13 cellular contexts compared by ENCODE assay signal in genomic region chr12:51076235-51076930, GRCh38. TPM values are rescaled to one million over a fixed set of nuclear protein-coding genes. Genes with fewer than 3 reads are reported as not detected.
DNase-seq lines count a peak whose midpoint lies in the region; ATAC-seq and TF ChIP-seq lines count a peak whose summit lies in the region.
"Had no signal": no experiment of that assay in that cellular context is flagged by ENCODE, and none has a peak within 500 bp of the region (broad histone marks: within the 10 kb centered on the region; RNA-seq: fewer than 3 reads in every experiment).

No MANE protein-coding gene starts in this region.

- peaks cover 33% of the 10 kb centered on the region for H3K4me1 Mint-ChIP-seq in activated CD4-positive, alpha-beta T cell treated with anti-CD3 and anti-CD28 coated beads for 36 hours
- peaks cover 37 to 44% (median 37%) of the 10 kb centered on the region in 3 donors for H3K4me1 Mint-ChIP-seq in T-cell

- H3K9me3 Mint-ChIP-seq in activated CD4-positive, alpha-beta T cell treated with anti-CD3 and anti-CD28 coated beads for 36 hours (ENCODE audit: low read depth) = no peaks in the 10 kb centered on the region
- no peaks in the 10 kb centered on the region for H3K9me3 Mint-ChIP-seq in T-cell

- POLR2A ChIA-PET in activated CD4-positive, alpha-beta T cell treated with anti-CD3 and anti-CD28 coated beads for 36 hours (lab: Charles Lee) = interaction anchor here (0.6 to 0.8 kb wide), 3 partner anchors 42 to 770 kb away, joined by 3 to 4 read pairs (median 3); partner anchors contain the start of gene GALNT6
- POLR2A ChIA-PET in T-cell (lab: Charles Lee) = interaction anchor here (0.6 to 0.7 kb wide), 2 partner anchors 55 to 897 kb away, joined by 3 to 8 read pairs; no protein-coding TSS in a partner anchor

- peaks cover 3% of the 10 kb centered on the region for H3F3A ChIP-seq in smooth muscle cell (ENCODE audit: low read depth)

- peak overlapping the region; percentile 82 for H3K27ac Mint-ChIP-seq in activated CD4-positive, alpha-beta T cell treated with anti-CD3 and anti-CD28 coated beads for 36 hours
- peak overlapping the region; percentile 29 to 82 for H3K27ac Mint-ChIP-seq in T-cell

- no peaks in the 10 kb centered on the region for H3K27me3 Mint-ChIP-seq in activated CD4-positive, alpha-beta T cell treated with anti-CD3 and anti-CD28 coated beads for 36 hours
- H3K27me3 Mint-ChIP-seq in T-cell = no peaks in the 10 kb centered on the region

- TF ChIP-seq CTCF in dorsolateral prefrontal cortex (IDR thresholded peaks at IDR 0.05 in 54 of 56, conservative IDR thresholded peaks at IDR 0.05 in 2 of 56; ENCODE audit: low read depth in 1 of 56, partially characterized antibody in 56 of 56) (no peak), smooth muscle cell (IDR thresholded peaks at IDR 0.05; ENCODE audit: borderline replicate concordance, insufficient read depth, poor library complexity, severe bottlenecking) (no peak)

- DNase-seq in activated CD4-positive, alpha-beta T cell treated with anti-CD3 and anti-CD28 coated beads for 36 hours = peak; percentile 58
- DNase-seq in activated CD4-positive, alpha-beta T cell treated with anti-CD3 and anti-CD28 coated beads for 1 hour = no peak
- peak in 1 of 34 experiments; percentile 3 for DNase-seq in T-cell
- DNase-seq in dorsolateral prefrontal cortex = peak in 3 of 10 donors; percentile 26 to 47 (median 38)
- DNase-seq in smooth muscle cell (lab: John Stamatoyannopoulos, UW; ENCODE audit: unreplicated experiment) = no peak
- DNase-seq in G401 (ENCODE audit: low spot score) = no peak
- DNase-seq: DMS 273 treated with DMSO at 0.1 percent for 48 hours, GOT3, hippocampal formation, SK-N-SH had no signal

- WGBS in smooth muscle cell (ENCODE audit: low lambda C conversion rate) = 55% methylated on average over 10 of the region's 10 CpGs

- no peak overlapping the region for H3K4me3 Mint-ChIP-seq in activated CD4-positive, alpha-beta T cell treated with anti-CD3 and anti-CD28 coated beads for 36 hours
- no peak overlapping the region for H3K4me3 Mint-ChIP-seq in T-cell

- peaks cover 77% of the 10 kb centered on the region for H3K79me2 ChIP-seq in smooth muscle cell (ENCODE audit: low read depth)

- H3K36me3 Mint-ChIP-seq in activated CD4-positive, alpha-beta T cell treated with anti-CD3 and anti-CD28 coated beads for 36 hours (ENCODE audit: low read depth) = peaks cover 32% of the 10 kb centered on the region
- H3K36me3 Mint-ChIP-seq in T-cell = peaks cover 31% of the 10 kb centered on the region

- in situ Hi-C loops in G401 (cut with HindIII; ENCODE audit: low sequenced_read_pairs) = no loop called here

- H4K20me1 ChIP-seq in smooth muscle cell (ENCODE audit: low read depth) = peaks cover 67% of the 10 kb centered on the region

- H3K27ac ChIP-seq in dorsolateral prefrontal cortex = peak overlapping the region in 53 of 59 donors; percentile 12 to 87 (median 64)
- peak overlapping the region; percentile 49 for H3K27ac ChIP-seq in smooth muscle cell (ENCODE audit: low read depth)
- H3K27ac ChIP-seq: A549 had no signal

- CTCF ChIA-PET in activated CD4-positive, alpha-beta T cell treated with anti-CD3 and anti-CD28 coated beads for 36 hours (lab: Charles Lee) = interaction anchor here (0.5 to 1.9 kb wide), 6 partner anchors 13 to 265 kb away, joined by 3 to 8 read pairs (median 4); no protein-coding TSS in a partner anchor
- CTCF ChIA-PET in T-cell (lab: Charles Lee) = interaction anchor here in 1 of 2 donors (0.6 to 0.8 kb wide), 3 partner anchors 13 to 341 kb away, joined by 3 to 6 read pairs (median 3); a partner anchor contains a TSS

- H3K9me3 ChIP-seq in smooth muscle cell (replicated peaks; ENCODE audit: low read depth) = no peaks in the 10 kb centered on the region
- H3K9me3 ChIP-seq: A549, SK-N-SH had no signal

- no peaks in the 10 kb centered on the region for H3K36me3 ChIP-seq in smooth muscle cell (ENCODE audit: low read depth)

- peak overlapping the region in 24 of 59 donors; percentile 0 to 39 (median 19) for H3K4me3 ChIP-seq in dorsolateral prefrontal cortex
- no peak overlapping the region for H3K4me3 ChIP-seq in smooth muscle cell
- H3K4me3 ChIP-seq: A549 had no signal

- H3K9ac ChIP-seq in smooth muscle cell (ENCODE audit: low read depth) = no peak overlapping the region
- H3K9ac ChIP-seq: SK-N-SH had no signal

- peaks cover 13% of the 10 kb centered on the region for H3K4me1 ChIP-seq in smooth muscle cell (ENCODE audit: low read depth)

- H2AFZ ChIP-seq in smooth muscle cell (ENCODE audit: low read depth) = no peak overlapping the region

- H3K4me2 ChIP-seq in smooth muscle cell = peak overlapping the region; percentile 44
- H3K4me2 ChIP-seq: A549, SK-N-SH had no signal

- ATAC-seq in activated CD4-positive, alpha-beta T cell treated with anti-CD3 and anti-CD28 coated beads for 36 hours = peak; percentile 90
- ATAC-seq in T-cell (replicated peaks in 1 of 4) (peak in 3 of 4 experiments; percentile 34 to 57 (median 48)), GM18520 (IDR thresholded peaks at IDR 0.05; ENCODE audit: unreplicated experiment) (no peak), GM19455 (IDR thresholded peaks at IDR 0.05; ENCODE audit: unreplicated experiment) (no peak)
- ATAC-seq: A549 had no signal

- intact Hi-C loops in activated CD4-positive, alpha-beta T cell treated with anti-CD3 and anti-CD28 coated beads for 36 hours (cut with DNase I, micrococcal nuclease) = no loop called here
- intact Hi-C loops in dorsolateral prefrontal cortex (cut with DNase I) = no loop called here

- H3K27me3 ChIP-seq in dorsolateral prefrontal cortex (no peaks in the 10 kb centered on the region), smooth muscle cell (ENCODE audit: low read depth) (no peaks in the 10 kb centered on the region)

RNA-seq across cellular contexts. Expression of gene CSRNP2, which starts 7.0 kb away (rescaled TPM):
- 10 to 100 TPM; 12.8 to 13.6 TPM for total RNA-seq in activated CD4-positive, alpha-beta T cell treated with anti-CD3 and anti-CD28 coated beads for 36 hours
- total RNA-seq in T-cell = 10 to 100 TPM; 24.4 to 37.3 (median 34.3) TPM
- 10 to 100 TPM; 42.6 to 96.4 (median 71.8) TPM for total RNA-seq in dorsolateral prefrontal cortex
- total RNA-seq in smooth muscle cell = 33.8 and 37.2 TPM in 2 replicates
- 26.3 and 27.2 TPM in 2 replicates for polyA plus RNA-seq in smooth muscle cell
- total RNA-seq in G401 (2014; rRNA removed; shearing (Covaris generic)) = 9.8 and 19.8 TPM in 2 replicates

RNA-seq across cellular contexts. Expression of gene LETMD1, which starts 28.3 kb away (rescaled TPM):
- total RNA-seq in activated CD4-positive, alpha-beta T cell treated with anti-CD3 and anti-CD28 coated beads for 36 hours = 10 to 100 TPM; 69.6 to 79.6 TPM
- total RNA-seq in T-cell (10 to 100 TPM; 70.9 to 87.5 (median 71.9) TPM), dorsolateral prefrontal cortex (10 to 100 TPM; 43.1 to 97.4 (median 70.1) TPM), smooth muscle cell (32.9 and 45.4 TPM in 2 replicates)
- 8.9 and 10.8 TPM in 2 replicates for polyA plus RNA-seq in smooth muscle cell
- total RNA-seq in G401 (2014; rRNA removed; shearing (Covaris generic)) = 47.9 and 63.2 TPM in 2 replicates

RNA-seq across cellular contexts. Expression of gene SLC11A2, which starts 50.2 kb away (rescaled TPM):
- 10 to 100 TPM; 31.0 to 32.9 TPM for total RNA-seq in activated CD4-positive, alpha-beta T cell treated with anti-CD3 and anti-CD28 coated beads for 36 hours
- 10 to 100 TPM; 46.5 to 62.2 (median 52.3) TPM for total RNA-seq in T-cell
- total RNA-seq in dorsolateral prefrontal cortex = 100 to 1,000 TPM in 69 of 120 experiments, 10 to 100 TPM in 51; 65.0 to 180 (median 103) TPM
- 31.3 and 52.9 TPM in 2 replicates for total RNA-seq in smooth muscle cell
- 22.9 and 26.5 TPM in 2 replicates for polyA plus RNA-seq in smooth muscle cell
- total RNA-seq in G401 (2014; rRNA removed; shearing (Covaris generic)) = 24.6 and 37.1 TPM in 2 replicates

Comparison
In these comparisons a context has a peak if more than half of its experiments do, and no peak if none do; other contexts are left out.
1. ATAC-seq: peak in activated CD4-positive, alpha-beta T cell treated with anti-CD3 and anti-CD28 coated beads for 36 hours (single experiment) and T-cell (3 of 4); none in GM18520 (single experiment) and GM19455 (single experiment).